In the genomic region with DNA sequence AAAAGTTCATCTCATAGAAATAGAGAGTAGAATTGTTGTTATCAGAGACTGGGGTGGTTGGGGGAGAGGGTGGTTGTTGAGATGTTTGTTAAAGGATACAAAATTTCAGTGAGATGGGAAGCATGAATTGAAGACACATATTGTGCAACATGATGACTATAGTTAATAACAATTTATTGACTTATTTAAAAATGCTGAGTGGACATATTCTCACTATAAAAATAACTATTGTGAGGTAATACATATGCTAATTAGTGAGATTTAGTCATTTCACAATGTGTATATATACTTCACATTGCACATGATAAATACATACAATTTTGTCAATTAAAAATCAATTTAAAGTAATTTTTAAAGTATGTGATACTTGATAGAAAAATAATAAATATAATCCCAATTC, we compare ENCODE assay signal across 3 cellular contexts.
TF ChIP-seq lines count a peak whose summit lies in the region.

No MANE protein-coding gene starts in this region.

TF ChIP-seq in HepG2, 621 proteins besides CTCF, POLR2A, EP300 and RAD21:
- TF ChIP-seq MAFK (conservative IDR thresholded peaks at IDR 0.05 in 1 of 2, IDR thresholded peaks at IDR 0.05 in 1 of 2; ENCODE audit: low read length in 2 of 2) (peak; percentile 96 to 98), ZNF878 (CRISPR knock-in tag; IDR thresholded peaks at IDR 0.05) (no peak), ZBTB20 (CRISPR knock-in tag; IDR thresholded peaks at IDR 0.05; ENCODE audit: borderline replicate concordance, low read depth) (no peak), NCOA1 (CRISPR knock-in tag; IDR thresholded peaks at IDR 0.05) (no peak), MAFF (IDR thresholded peaks at IDR 0.05; ENCODE audit: low read depth, low read length) (peak; percentile 98), ZSCAN12 (CRISPR knock-in tag; IDR thresholded peaks at IDR 0.05) (no peak), SMARCC2 (IDR thresholded peaks at IDR 0.05) (no peak)
- TF ChIP-seq, protein P1, sequence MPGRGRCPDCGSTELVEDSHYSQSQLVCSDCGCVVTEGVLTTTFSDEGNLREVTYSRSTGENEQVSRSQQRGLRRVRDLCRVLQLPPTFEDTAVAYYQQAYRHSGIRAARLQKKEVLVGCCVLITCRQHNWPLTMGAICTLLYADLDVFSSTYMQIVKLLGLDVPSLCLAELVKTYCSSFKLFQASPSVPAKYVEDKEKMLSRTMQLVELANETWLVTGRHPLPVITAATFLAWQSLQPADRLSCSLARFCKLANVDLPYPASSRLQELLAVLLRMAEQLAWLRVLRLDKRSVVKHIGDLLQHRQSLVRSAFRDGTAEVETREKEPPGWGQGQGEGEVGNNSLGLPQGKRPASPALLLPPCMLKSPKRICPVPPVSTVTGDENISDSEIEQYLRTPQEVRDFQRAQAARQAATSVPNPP (CRISPR knock-in tag; IDR thresholded peaks at IDR 0.05) = no peak

TF ChIP-seq in IMR-90, 13 proteins besides CTCF, POLR2A, EP300 and RAD21:
- TF ChIP-seq FOS (IDR thresholded peaks at IDR 0.05; ENCODE audit: low read depth, low read length) (no peak), NFE2L2 (IDR thresholded peaks at IDR 0.05; ENCODE audit: low read depth, low read length) (no peak), MAFK (IDR thresholded peaks at IDR 0.05; ENCODE audit: low read depth, low read length) (peak; percentile 99), CEBPB (IDR thresholded peaks at IDR 0.05; ENCODE audit: low read depth, low read length) (peak; percentile 37; the same call in 1 of the 2 replicates)
- TF ChIP-seq, protein P2, sequence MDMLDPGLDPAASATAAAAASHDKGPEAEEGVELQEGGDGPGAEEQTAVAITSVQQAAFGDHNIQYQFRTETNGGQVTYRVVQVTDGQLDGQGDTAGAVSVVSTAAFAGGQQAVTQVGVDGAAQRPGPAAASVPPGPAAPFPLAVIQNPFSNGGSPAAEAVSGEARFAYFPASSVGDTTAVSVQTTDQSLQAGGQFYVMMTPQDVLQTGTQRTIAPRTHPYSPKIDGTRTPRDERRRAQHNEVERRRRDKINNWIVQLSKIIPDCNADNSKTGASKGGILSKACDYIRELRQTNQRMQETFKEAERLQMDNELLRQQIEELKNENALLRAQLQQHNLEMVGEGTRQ (IDR thresholded peaks at IDR 0.05; ENCODE audit: low read depth, low read length) = no peak

TF ChIP-seq in H1, 55 proteins besides CTCF, POLR2A, EP300 and RAD21:
- TF ChIP-seq MAFK (IDR thresholded peaks at IDR 0.05; ENCODE audit: low read depth, low read length) = peak; percentile 94
- no peak for TF ChIP-seq BACH1 (IDR thresholded peaks at IDR 0.05; ENCODE audit: low read length)
- no peak for TF ChIP-seq EZH2 (IDR thresholded peaks at IDR 0.05; ENCODE audit: low read depth, low read length, severe bottlenecking)
